ENCODE assay signal across 8 cellular contexts in the genomic region with DNA sequence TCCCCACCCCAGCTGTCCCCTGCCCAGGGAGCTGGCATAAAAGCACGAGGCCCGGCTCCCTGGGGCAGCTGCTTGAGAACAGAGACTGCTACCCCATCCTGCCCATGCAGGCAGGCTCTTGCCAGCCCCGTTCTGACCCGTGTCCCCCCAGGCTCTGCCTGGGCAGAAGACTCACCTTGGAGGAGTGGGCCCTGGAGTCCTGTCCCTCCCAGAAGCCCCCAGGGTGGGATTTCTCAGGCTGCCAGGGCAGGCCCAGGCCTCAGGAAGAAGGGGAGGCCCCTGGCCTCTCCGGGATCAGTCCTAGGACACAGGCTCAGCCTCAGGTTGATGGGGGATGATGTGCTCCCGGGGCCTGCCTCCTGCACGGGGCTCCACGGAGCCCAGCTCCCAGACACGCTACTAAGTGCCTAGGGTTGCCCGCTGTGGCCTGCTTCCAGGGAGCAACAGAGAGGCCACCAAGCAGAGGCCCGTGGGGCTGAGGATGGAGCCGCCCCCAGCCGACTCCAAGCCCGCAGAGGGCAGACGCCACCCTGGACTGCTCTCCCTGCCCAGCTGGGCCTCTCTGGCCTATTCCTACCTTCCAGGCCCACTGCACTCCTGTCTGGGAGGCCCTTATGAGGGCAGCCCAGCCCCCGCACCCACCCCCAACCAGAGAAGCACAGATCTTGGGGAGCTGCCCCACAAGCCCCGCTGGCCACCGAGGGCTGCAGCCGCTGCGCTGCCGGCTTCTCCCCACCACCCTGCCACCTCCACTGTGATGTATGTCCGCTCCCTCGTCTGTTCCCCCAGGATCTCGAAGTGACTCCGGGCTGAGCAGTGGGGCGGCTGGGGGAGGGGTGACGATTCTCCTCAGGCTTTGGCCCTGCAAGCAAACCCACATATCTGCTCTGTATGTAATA. TPM values are rescaled to one million over a fixed set of nuclear protein-coding genes. Genes with fewer than 3 reads are reported as not detected.
A peak's percentile ranks its signal among the peaks of the same experiment; 100 is the strongest.
DNase-seq lines count a peak whose midpoint lies in the region; ATAC-seq and TF ChIP-seq lines count a peak whose summit lies in the region.

No MANE protein-coding gene starts in this region.

- H3K36me3 ChIP-seq in Panc1 (ENCODE audit: control insufficient read depth, insufficient read depth, low read length) (no peaks in the 10 kb centered on the region; the same call in 1 of the 2 replicates), endodermal cell (ENCODE audit: control insufficient read depth, insufficient read depth, low read length) (peaks cover 17% of the 10 kb centered on the region), skeletal muscle satellite cell (ENCODE audit: insufficient read depth, low read length) (peaks cover 49% of the 10 kb centered on the region)

- CTCF ChIA-PET in Panc1 (lab: Charles Lee) = interaction anchor here (0.5 kb wide), 1 partner anchor 270 kb away, joined by 3 read pairs; no protein-coding TSS in a partner anchor

- DNase-seq in GM12865 (ENCODE audit: low read depth) (no peak), Panc1 (ENCODE audit: low read depth, low spot score) (no peak), endodermal cell (no peak), SK-N-DZ (ENCODE audit: low spot score) (no peak), ecto neural progenitor cell (ENCODE audit: low spot score) (no peak), middle frontal gyrus (ENCODE audit: extremely low spot score, low spot score) (no peak)

- H3K4me1 ChIP-seq in Panc1 (ENCODE audit: control insufficient read depth, insufficient read depth, low read length) (peaks cover 22% of the 10 kb centered on the region), endodermal cell (ENCODE audit: control insufficient read depth, insufficient read depth, low read length) (no peaks in the 10 kb centered on the region), skeletal muscle satellite cell (ENCODE audit: control insufficient read depth, insufficient read depth, low read length) (peaks cover 25% of the 10 kb centered on the region)

- H3K9me3 ChIP-seq in Panc1 (ENCODE audit: control insufficient read depth, insufficient read depth, low read depth, low read length) (no peaks in the 10 kb centered on the region), endodermal cell (ENCODE audit: control insufficient read depth, low read length) (no peaks in the 10 kb centered on the region), skeletal muscle satellite cell (replicated peaks; ENCODE audit: low read length) (no peaks in the 10 kb centered on the region)

- peak overlapping the region; percentile 85 for H3K4me2 ChIP-seq in skeletal muscle satellite cell (ENCODE audit: low read length)

- ATAC-seq in Panc1 = peak; percentile 3
- ATAC-seq in GM19351 (IDR thresholded peaks at IDR 0.05; ENCODE audit: unreplicated experiment) = no peak

- no peaks in the 10 kb centered on the region for H3K27me3 ChIP-seq in Panc1 (ENCODE audit: control insufficient read depth, insufficient read depth, low read length)
- H3K27me3 ChIP-seq in endodermal cell (ENCODE audit: control insufficient read depth, insufficient read depth, low read length, poor library complexity, severe bottlenecking) = no peaks in the 10 kb centered on the region
- H3K27me3 ChIP-seq in skeletal muscle satellite cell (ENCODE audit: control insufficient read depth, insufficient read depth, low read length) = no peaks in the 10 kb centered on the region

- peak overlapping the region; percentile 94 for H3K27ac Mint-ChIP-seq in endodermal cell

- intact Hi-C loops in Panc1 (cut with micrococcal nuclease; ENCODE audit: unreplicated experiment) = loop anchor here (10.0 kb wide), 1 partner anchor 1085 kb away; the partner anchor contains the start of genes JMJD8 and STUB1

- H3K4me1 Mint-ChIP-seq in endodermal cell = peaks cover 3% of the 10 kb centered on the region

- no peaks in the 10 kb centered on the region for H3K9me3 Mint-ChIP-seq in endodermal cell

- H3K4me3 ChIP-seq in GM12865 (ENCODE audit: low read depth, low read length) = 0 out of 2 replicates have a peak overlapping the region, but pooled peaks have one; percentile 98
- peak overlapping the region; percentile 60 to 71 for H3K4me3 ChIP-seq in Panc1 (ENCODE audit: low read depth in 2 of 2, low read length in 2 of 2)
- no peak overlapping the region for H3K4me3 ChIP-seq in endodermal cell (ENCODE audit: low read length)
- H3K4me3 ChIP-seq in skeletal muscle satellite cell (ENCODE audit: low read length) = peak overlapping the region; percentile 92

- H3K27ac ChIP-seq in Panc1 (ENCODE audit: low read length) = peak overlapping the region; percentile 87
- H3K27ac ChIP-seq in endodermal cell (ENCODE audit: low read depth, low read length) = no peak overlapping the region

- H3K27me3 Mint-ChIP-seq in endodermal cell (ENCODE audit: insufficient read depth) = no peaks in the 10 kb centered on the region

- TF ChIP-seq CTCF in GM12865 (IDR thresholded peaks at IDR 0.05; ENCODE audit: insufficient read depth, low read depth, low read length, missing control alignments) (no peak), Panc1 (IDR thresholded peaks at IDR 0.05) (no peak), endodermal cell (conservative IDR thresholded peaks at IDR 0.05) (no peak)

- H3K4me3 Mint-ChIP-seq in endodermal cell = peak overlapping the region; percentile 93

- WGBS in endodermal cell (ENCODE audit: insufficient coverage in 1 of 2, insufficient read length in 1 of 2), 2 experiments = 92 to 93% methylated on average over 13 to 27 of the region's 27 CpGs

- in situ Hi-C loops in Panc1 (cut with HindIII; ENCODE audit: low pct_unique_long_range_greater_than_20kb, low sequenced_read_pairs) = no loop called here

- POLR2A ChIA-PET in Panc1 (lab: Charles Lee) = no interaction called here

- peaks cover 13% of the 10 kb centered on the region for H3K36me3 Mint-ChIP-seq in endodermal cell (ENCODE audit: low read depth)

- H3K9ac ChIP-seq in endodermal cell (ENCODE audit: extremely low read depth, low read length, poor library complexity, severe bottlenecking) (no peak overlapping the region), skeletal muscle satellite cell (ENCODE audit: low read depth, low read length) (peak overlapping the region; percentile 75)

- BruUV-seq in Panc1 (replicated peaks; lab: Mats Ljungman, UMichigan) = no TSS peak

RNA-seq across cellular contexts. Expression of gene NME3, which starts 1.7 kb away (rescaled TPM):
- total RNA-seq in Panc1 (2021; ENCODE audit: unreplicated experiment) = 117 TPM
- polyA plus RNA-seq in Panc1 (2012; ENCODE audit: insufficient read length) = 233 TPM
- total RNA-seq in endodermal cell = 10 to 100 TPM; 70.3 to 73.6 TPM
- polyA plus RNA-seq in endodermal cell (2013, experiment 1 of 2) = 34.7 TPM
- polyA plus RNA-seq in endodermal cell (2013, experiment 2 of 2) = 37.2 TPM
- 45.1 and 50.2 TPM in 2 replicates for total RNA-seq in skeletal muscle satellite cell (2012; rRNA removed)
- 45.6 and 67.6 TPM in 2 replicates for polyA plus RNA-seq in SK-N-DZ (2014; cell fraction: cytosol; rRNA removed)
- polyA plus RNA-seq in SK-N-DZ (2014; cell fraction: nucleus; rRNA removed) = 257 and 274 TPM in 2 replicates

RNA-seq across cellular contexts. Expression of gene EME2, which starts 3.0 kb away (rescaled TPM):
- total RNA-seq in Panc1 (2021; ENCODE audit: unreplicated experiment) = 53.4 TPM
- polyA plus RNA-seq in Panc1 (2012; ENCODE audit: insufficient read length) = 37.7 TPM
- total RNA-seq in endodermal cell = 10 to 100 TPM; 34.3 to 64.3 TPM
- 10.6 TPM for polyA plus RNA-seq in endodermal cell (2013, experiment 1 of 2)
- polyA plus RNA-seq in endodermal cell (2013, experiment 2 of 2) = 8.8 TPM
- total RNA-seq in skeletal muscle satellite cell (2012; rRNA removed) = 11.7 and 15.1 TPM in 2 replicates
- 4.1 and 5.9 TPM in 2 replicates for polyA plus RNA-seq in SK-N-DZ (2014; cell fraction: cytosol; rRNA removed)
- 52.8 and 117 TPM in 2 replicates for polyA plus RNA-seq in SK-N-DZ (2014; cell fraction: nucleus; rRNA removed)

RNA-seq across cellular contexts. Expression of gene MRPS34, which starts 3.3 kb away (rescaled TPM):
- 187 TPM for total RNA-seq in Panc1 (2021; ENCODE audit: unreplicated experiment)
- polyA plus RNA-seq in Panc1 (2012; ENCODE audit: insufficient read length) = 283 TPM
- 100 to 1,000 TPM; 137 to 164 TPM for total RNA-seq in endodermal cell
- 89.8 TPM for polyA plus RNA-seq in endodermal cell (2013, experiment 1 of 2)
- polyA plus RNA-seq in endodermal cell (2013, experiment 2 of 2) = 83.0 TPM
- total RNA-seq in skeletal muscle satellite cell (2012; rRNA removed) = 82.8 and 95.8 TPM in 2 replicates
- polyA plus RNA-seq in SK-N-DZ (2014; cell fraction: cytosol; rRNA removed) = 234 and 238 TPM in 2 replicates
- polyA plus RNA-seq in SK-N-DZ (2014; cell fraction: nucleus; rRNA removed) = 196 and 239 TPM in 2 replicates

RNA-seq across cellular contexts. Expression of gene SPSB3, which starts 12.7 kb away (rescaled TPM):
- total RNA-seq in Panc1 (2021; ENCODE audit: unreplicated experiment) (23.0 TPM), endodermal cell (10 to 100 TPM; 28.0 to 28.1 TPM)
- polyA plus RNA-seq in Panc1 (2012; ENCODE audit: insufficient read length) = 40.3 TPM
- 56.0 TPM for polyA plus RNA-seq in endodermal cell (2013, experiment 1 of 2)
- 48.7 TPM for polyA plus RNA-seq in endodermal cell (2013, experiment 2 of 2)
- total RNA-seq in skeletal muscle satellite cell (2012; rRNA removed) = 17.0 and 17.2 TPM in 2 replicates
- polyA plus RNA-seq in SK-N-DZ (2014; cell fraction: cytosol; rRNA removed) = 82.2 and 92.1 TPM in 2 replicates
- polyA plus RNA-seq in SK-N-DZ (2014; cell fraction: nucleus; rRNA removed) = 322 and 438 TPM in 2 replicates

RNA-seq across cellular contexts. Expression of gene NUBP2, which starts 13.1 kb away (rescaled TPM):
- total RNA-seq in Panc1 (2021; ENCODE audit: unreplicated experiment) = 85.8 TPM
- polyA plus RNA-seq in Panc1 (2012; ENCODE audit: insufficient read length) = 114 TPM
- total RNA-seq in endodermal cell = 10 to 100 TPM; 61.1 to 61.5 TPM
- polyA plus RNA-seq in endodermal cell (2013, experiment 1 of 2) = 63.0 TPM
- 58.3 TPM for polyA plus RNA-seq in endodermal cell (2013, experiment 2 of 2)
- 84.7 and 85.4 TPM in 2 replicates for total RNA-seq in skeletal muscle satellite cell (2012; rRNA removed)
- 302 and 363 TPM in 2 replicates for polyA plus RNA-seq in SK-N-DZ (2014; cell fraction: cytosol; rRNA removed)
- polyA plus RNA-seq in SK-N-DZ (2014; cell fraction: nucleus; rRNA removed) = 364 and 474 TPM in 2 replicates
